Comparison of ENCODE assay signal across 1 cellular context in genomic region chr6:41528409-41528963, GRCh38.
TF ChIP-seq lines count a peak whose summit lies in the region.

No MANE protein-coding gene starts in this region.

TF ChIP-seq in A549, 52 proteins besides CTCF, POLR2A, EP300 and RAD21 (continued from another document):
- no peak for TF ChIP-seq BCL3 (IDR thresholded peaks at IDR 0.05)
- TF ChIP-seq FOSL2 (IDR thresholded peaks at IDR 0.05) = no peak
- no peak for TF ChIP-seq FOSL2 (CRISPR knock-in tag; IDR thresholded peaks at IDR 0.05)
- no peak for TF ChIP-seq SMC3 (IDR thresholded peaks at IDR 0.05)
- TF ChIP-seq MAX (IDR thresholded peaks at IDR 0.05) = no peak
- no peak for TF ChIP-seq ZC3H11A (IDR thresholded peaks at IDR 0.05)
- TF ChIP-seq CHD2 (IDR thresholded peaks at IDR 0.05; ENCODE audit: low read length, partially characterized antibody) = no peak
- no peak for TF ChIP-seq PBX3 (IDR thresholded peaks at IDR 0.05)
- TF ChIP-seq HDAC2 (IDR thresholded peaks at IDR 0.05) = no peak
- TF ChIP-seq EHMT2 (IDR thresholded peaks at IDR 0.05; ENCODE audit: low read depth) = no peak
- no peak for TF ChIP-seq NPAS2 (CRISPR knock-in tag; IDR thresholded peaks at IDR 0.05; ENCODE audit: borderline replicate concordance)
- no peak for TF ChIP-seq CHD4 (IDR thresholded peaks at IDR 0.05; ENCODE audit: borderline replicate concordance)
- no peak for TF ChIP-seq JUN (IDR thresholded peaks at IDR 0.05)
